ENCODE assay signal across 17 cellular contexts in the genomic region with DNA sequence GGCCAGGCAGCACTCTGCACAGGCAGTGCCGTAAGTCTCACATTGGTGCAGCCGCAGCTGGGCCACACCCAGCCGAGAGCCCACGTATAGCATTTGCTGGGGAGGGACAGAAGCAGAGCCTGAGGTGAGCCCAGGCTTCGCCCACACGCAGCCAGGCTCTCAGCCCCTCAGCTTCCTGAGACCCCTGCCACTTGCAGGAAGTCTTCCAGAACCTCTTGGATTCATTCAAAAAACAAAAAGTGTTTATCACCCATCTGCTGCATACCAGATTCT. TPM values are rescaled to one million over a fixed set of nuclear protein-coding genes. Genes with fewer than 3 reads are reported as not detected.
A peak's percentile ranks its signal among the peaks of the same experiment; 100 is the strongest.
DNase-seq lines count a peak whose midpoint lies in the region; ATAC-seq and TF ChIP-seq lines count a peak whose summit lies in the region.
"Had no signal": no experiment of that assay in that cellular context is flagged by ENCODE, and none has a peak within 500 bp of the region (broad histone marks: within the 10 kb centered on the region; RNA-seq: fewer than 3 reads in every experiment).

No MANE protein-coding gene starts in this region.

- no peak overlapping the region for H3K27ac Mint-ChIP-seq in endodermal cell
- H3K27ac Mint-ChIP-seq: GM23338, IgD-negative memory B cell had no signal

- H3K4me1 Mint-ChIP-seq in endodermal cell = peaks cover 10% of the 10 kb centered on the region

- no peak overlapping the region for H3K4me3 ChIP-seq in BLaER1 treated with 17β-estradiol and CSF1 and Interleukin-3, amounts not matched to agents 10 nM and 100 nM
- H3K4me3 ChIP-seq in endodermal cell (ENCODE audit: low read length) (no peak overlapping the region), upper lobe of left lung (no peak overlapping the region)
- H3K4me3 ChIP-seq: A549, GM23338 had no signal

- CTCF ChIA-PET in RWPE1 (lab: Yijun Ruan, JAX) = no interaction called here

- peaks cover 0 to 50% (median 0%) of the 10 kb centered on the region in 11 experiments; a peak in 6 of 22 replicates for H3K36me3 ChIP-seq in BLaER1 treated with 17β-estradiol and CSF1 and Interleukin-3, amounts not matched to agents 10 nM and 100 nM
- H3K36me3 ChIP-seq in endodermal cell (ENCODE audit: control insufficient read depth, insufficient read depth, low read length) = no peaks in the 10 kb centered on the region
- peaks cover 0 to 4% (median 0%) of the 10 kb centered on the region in 4 donors for H3K36me3 ChIP-seq in upper lobe of left lung
- H3K36me3 ChIP-seq: BE2C had no signal

- no peak for DNase-seq in RWPE1 (ENCODE audit: low spot score)
- peak; percentile 38 for DNase-seq in endodermal cell
- DNase-seq in upper lobe of left lung = no peak
- DNase-seq in NCI-H2081 (lab: John Stamatoyannopoulos, UW) = no peak
- DNase-seq in foreskin melanocyte = no peak
- DNase-seq: BE2C; Caco-2; CD8-positive, alpha-beta memory T cell; DND-41; GF-D8 had no signal

- H3K4me2 ChIP-seq in BLaER1 treated with 17β-estradiol and CSF1 and Interleukin-3, amounts not matched to agents 10 nM and 100 nM = peak overlapping the region in 10 of 11 experiments; percentile 76 to 99 (median 94); a peak in 19 of 22 replicates
- H3K4me2 ChIP-seq: A549, GM23338 had no signal

- TF ChIP-seq POLR2A in upper lobe of left lung (IDR thresholded peaks at IDR 0.05) = no peak

- H3K9ac ChIP-seq in BLaER1 treated with 17β-estradiol and CSF1 and Interleukin-3, amounts not matched to agents 10 nM and 100 nM = peak overlapping the region in 2 of 11 experiments; percentile 15 to 72; a peak in 4 of 22 replicates
- no peak overlapping the region for H3K9ac ChIP-seq in endodermal cell (ENCODE audit: extremely low read depth, low read length, poor library complexity, severe bottlenecking)

- no peaks in the 10 kb centered on the region for H3K9me3 Mint-ChIP-seq in endodermal cell
- H3K9me3 Mint-ChIP-seq: CD8-positive, alpha-beta memory T cell; GM23338; IgD-negative memory B cell had no signal

- H3K27me3 Mint-ChIP-seq in endodermal cell (ENCODE audit: insufficient read depth) = no peaks in the 10 kb centered on the region
- H3K27me3 Mint-ChIP-seq: CD8-positive, alpha-beta memory T cell; IgD-negative memory B cell had no signal

- H3K36me3 Mint-ChIP-seq in endodermal cell (ENCODE audit: low read depth) = no peaks in the 10 kb centered on the region
- H3K36me3 Mint-ChIP-seq: CD8-positive, alpha-beta memory T cell; IgD-negative memory B cell had no signal

- H3K4me3 Mint-ChIP-seq in endodermal cell = no peak overlapping the region
- H3K4me3 Mint-ChIP-seq: CD8-positive, alpha-beta memory T cell; GM23338; IgD-negative memory B cell had no signal

- H4K20me1 ChIP-seq in BLaER1 treated with 17β-estradiol and CSF1 and Interleukin-3, amounts not matched to agents 10 nM and 100 nM = peaks cover 0 to 21% (median 7%) of the 10 kb centered on the region in 11 experiments; a peak in 12 of 22 replicates

- POLR2A ChIA-PET in RWPE1 (lab: Yijun Ruan, JAX; ENCODE audit: low non-redundant PET) = no interaction called here

- WGBS in endodermal cell (ENCODE audit: insufficient coverage in 1 of 2, insufficient read length in 1 of 2), 2 experiments = 93 to 97% methylated on average over 6 of the region's 6 CpGs
- WGBS in upper lobe of left lung, 2 donors = 72 to 86% methylated on average over 3 to 6 of the region's 6 CpGs

- H3K27me3 ChIP-seq in BLaER1 treated with 17β-estradiol and CSF1 and Interleukin-3, amounts not matched to agents 10 nM and 100 nM = peaks cover 2 to 65% (median 42%) of the 10 kb centered on the region in 11 experiments; a peak in 19 of 22 replicates
- H3K27me3 ChIP-seq in endodermal cell (ENCODE audit: control insufficient read depth, insufficient read depth, low read length, poor library complexity, severe bottlenecking) (no peaks in the 10 kb centered on the region), upper lobe of left lung (no peaks in the 10 kb centered on the region)
- H3K27me3 ChIP-seq: BE2C had no signal

- H3K9me3 ChIP-seq in BLaER1 treated with 17β-estradiol and CSF1 and Interleukin-3, amounts not matched to agents 10 nM and 100 nM (replicated peaks in 1 of 11) = no peaks in the 10 kb centered on the region
- H3K9me3 ChIP-seq in endodermal cell (ENCODE audit: control insufficient read depth, low read length) = no peaks in the 10 kb centered on the region
- H3K9me3 ChIP-seq in upper lobe of left lung = no peaks in the 10 kb centered on the region
- H3K9me3 ChIP-seq: A549, BE2C, Caco-2 had no signal

- no peak for TF ChIP-seq CTCF in RWPE1 (conservative IDR thresholded peaks at IDR 0.05; ENCODE audit: low read depth)
- no peak for TF ChIP-seq CTCF in endodermal cell (conservative IDR thresholded peaks at IDR 0.05)
- TF ChIP-seq CTCF in upper lobe of left lung (IDR thresholded peaks at IDR 0.05) = no peak

- TF ChIP-seq EP300 in upper lobe of left lung (IDR thresholded peaks at IDR 0.05) = no peak

- ATAC-seq in upper lobe of left lung (ENCODE audit: low FRiP score in 2 of 2) = no peak
- ATAC-seq in HG02798 (IDR thresholded peaks at IDR 0.05; ENCODE audit: poor library complexity, unreplicated experiment) = no peak
- ATAC-seq: A549, GM23338 had no signal

- H3K4me1 ChIP-seq in BLaER1 treated with 17β-estradiol and CSF1 and Interleukin-3, amounts not matched to agents 10 nM and 100 nM = peaks cover 53 to 89% (median 75%) of the 10 kb centered on the region in 10 experiments
- H3K4me1 ChIP-seq in endodermal cell (ENCODE audit: control insufficient read depth, insufficient read depth, low read length) (no peaks in the 10 kb centered on the region), upper lobe of left lung (peaks cover 38 to 69% (median 53%) of the 10 kb centered on the region in 4 donors)
- H3K4me1 ChIP-seq: A549, BE2C, Caco-2 had no signal

- H3K27ac ChIP-seq in BLaER1 treated with 17β-estradiol and CSF1 and Interleukin-3, amounts not matched to agents 10 nM and 100 nM = peak overlapping the region in 5 of 11 experiments; percentile 75 to 83 (median 77); a peak in 8 of 22 replicates
- H3K27ac ChIP-seq in RWPE1 (peak overlapping the region; percentile 57), endodermal cell (ENCODE audit: low read depth, low read length) (no peak overlapping the region), upper lobe of left lung (peak overlapping the region in 3 of 4 donors; percentile 33 to 78 (median 75))
- H3K27ac ChIP-seq: A549 had no signal

RNA-seq across cellular contexts. Expression of a gene that starts 6.9 kb away (rescaled TPM):
- total RNA-seq in endodermal cell (1 to 10 TPM; 2.5 to 8.6 TPM), upper lobe of left lung (10 to 100 TPM in 5 of 6 donors, 1 to 10 TPM in 1; 5.1 to 69.0 (median 20.7) TPM)
- polyA plus RNA-seq in endodermal cell (2013, experiment 1 of 2) = 1.9 TPM
- polyA plus RNA-seq in endodermal cell (2013, experiment 2 of 2) = 1.5 TPM
- polyA plus RNA-seq: AG04450; CD8-positive, alpha-beta memory T cell had no signal

RNA-seq across cellular contexts. Expression of a gene that starts 15.8 kb away (rescaled TPM):
- total RNA-seq in endodermal cell (10 to 100 TPM; 44.8 to 64.6 TPM), upper lobe of left lung (100 to 1,000 TPM in 4 of 6 donors, 10 to 100 TPM in 2; 28.3 to 196 (median 122) TPM)
- 30.4 TPM for polyA plus RNA-seq in endodermal cell (2013, experiment 1 of 2)
- polyA plus RNA-seq in endodermal cell (2013, experiment 2 of 2) = 36.1 TPM
- total RNA-seq: HT1080 had no signal
- polyA plus RNA-seq: CD8-positive, alpha-beta memory T cell; IgD-negative memory B cell had no signal

RNA-seq across cellular contexts. Expression of a gene that starts 17.4 kb away (rescaled TPM):
- total RNA-seq in endodermal cell (100 to 1,000 TPM; 151 to 156 TPM), upper lobe of left lung (100 to 1,000 TPM in 2 of 6 donors, 10 to 100 TPM in 4; 60.7 to 288 (median 83.0) TPM)
- polyA plus RNA-seq in endodermal cell (2013, experiment 1 of 2) = 124 TPM
- 99.4 TPM for polyA plus RNA-seq in endodermal cell (2013, experiment 2 of 2)

RNA-seq across cellular contexts. Expression of a gene that starts 27.6 kb away (rescaled TPM):
- 10 to 100 TPM; 10.9 to 12.7 TPM for total RNA-seq in endodermal cell
- 15.3 TPM for polyA plus RNA-seq in endodermal cell (2013, experiment 1 of 2)
- 17.0 TPM for polyA plus RNA-seq in endodermal cell (2013, experiment 2 of 2)
- 10 to 100 TPM in 3 of 6 donors, 1 to 10 TPM in 3; 5.6 to 14.8 (median 10.0) TPM for total RNA-seq in upper lobe of left lung

RNA-seq across cellular contexts. Expression of a gene that starts 28.2 kb away (rescaled TPM):
- total RNA-seq in endodermal cell = 100 to 1,000 TPM in 1 of 2 donors, 10 to 100 TPM in 1; 94.5 to 100 TPM
- 80.1 TPM for polyA plus RNA-seq in endodermal cell (2013, experiment 1 of 2)
- polyA plus RNA-seq in endodermal cell (2013, experiment 2 of 2) = 71.0 TPM
- total RNA-seq in upper lobe of left lung = 10 to 100 TPM; 58.0 to 90.1 (median 75.1) TPM
